In genomic region chr20:13546497-13547131, GRCh38 we compare ENCODE assay signal across 9 cellular contexts.
DNase-seq lines count a peak whose midpoint lies in the region; ATAC-seq and TF ChIP-seq lines count a peak whose summit lies in the region.
"Had no signal": no experiment of that assay in that cellular context is flagged by ENCODE, and none has a peak within 500 bp of the region (broad histone marks: within the 10 kb centered on the region; RNA-seq: fewer than 3 reads in every experiment).

No MANE protein-coding gene starts in this region.

- no peak overlapping the region for H3K4me3 Mint-ChIP-seq in natural killer cell
- H3K4me3 Mint-ChIP-seq: IgD-negative memory B cell had no signal

- H3K36me3 Mint-ChIP-seq in natural killer cell: no peaks in the 10 kb centered on the region

- TF ChIP-seq POLR2A in erythroblast (IDR thresholded peaks at IDR 0.05; ENCODE audit: low read length): no peak

- no peaks in the 10 kb centered on the region for H3K9me3 Mint-ChIP-seq in natural killer cell
- H3K9me3 Mint-ChIP-seq: IgD-negative memory B cell had no signal

- intact Hi-C loops in natural killer cell (cut with micrococcal nuclease): loop anchor here (5.0 kb wide), 1 partner anchor 619 kb away; no protein-coding TSS in a partner anchor

- ATAC-seq in GM18858 (IDR thresholded peaks at IDR 0.05; ENCODE audit: unreplicated experiment): peak; percentile 65
- ATAC-seq in HG03460 (IDR thresholded peaks at IDR 0.05; ENCODE audit: unreplicated experiment): peak; percentile 73
- ATAC-seq in natural killer cell: peak; percentile 36 to 69 (median 61)
- ATAC-seq in stimulated activated naive CD8-positive, alpha-beta T cell treated with anti-CD3 and anti-CD28 coated beads, Interleukin-15, Interleukin-2, amounts not matched to agents 100 U/mL and 50 U/mL, for 24 hours: peak; percentile 63

- H3K27ac Mint-ChIP-seq in natural killer cell: no peak overlapping the region
- H3K27ac Mint-ChIP-seq: IgD-negative memory B cell had no signal

- peak; percentile 44 to 47 for DNase-seq in AML-193 (lab: John Stamatoyannopoulos, UW)
- DNase-seq in NCI-H82 treated with DMSO at 0.1 percent for 48 hours (lab: John Stamatoyannopoulos, UW; ENCODE audit: unreplicated experiment): peak; percentile 67
- peak; percentile 5 for DNase-seq in activated CD8-positive, alpha-beta memory T cell treated with anti-CD3 and anti-CD28 coated beads, Interleukin-2, amount 50 U/mL, for 1 hour (ENCODE audit: extremely low read depth)
- peak; percentile 68 to 80 for DNase-seq in erythroblast (lab: John Stamatoyannopoulos, UW)
- peak; percentile 52 for DNase-seq in natural killer cell
- peak; percentile 81 for DNase-seq in stimulated activated naive CD8-positive, alpha-beta T cell treated with anti-CD3 and anti-CD28 coated beads, Interleukin-15, Interleukin-2, amounts not matched to agents 100 U/mL and 50 U/mL, for 24 hours

- TF ChIP-seq CTCF in natural killer cell (IDR thresholded peaks at IDR 0.05): peak; percentile 85

- H3K4me1 Mint-ChIP-seq in natural killer cell: no peaks in the 10 kb centered on the region

- no peaks in the 10 kb centered on the region for H3K27me3 Mint-ChIP-seq in natural killer cell (ENCODE audit: low read depth in 2 of 2)
- H3K27me3 Mint-ChIP-seq: IgD-negative memory B cell had no signal

Comparison
In these comparisons a context has a peak if more than half of its experiments do, and no peak if none do; other contexts are left out.
1. Peak in every context shown above with its lines: DNase-seq and ATAC-seq.
2. DNase-seq: peak in every context shown above with its lines; median percentile 81 in stimulated activated naive CD8-positive, alpha-beta T cell treated with anti-CD3 and anti-CD28 coated beads, Interleukin-15, Interleukin-2, amounts not matched to agents 100 U/mL and 50 U/mL, for 24 hours; 74 in erythroblast; 67 in NCI-H82 treated with DMSO at 0.1 percent for 48 hours; 52 in natural killer cell; 46 in AML-193; 5 in activated CD8-positive, alpha-beta memory T cell treated with anti-CD3 and anti-CD28 coated beads, Interleukin-2, amount 50 U/mL, for 1 hour.